ENCODE assay signal across 10 cellular contexts in the genomic region with DNA sequence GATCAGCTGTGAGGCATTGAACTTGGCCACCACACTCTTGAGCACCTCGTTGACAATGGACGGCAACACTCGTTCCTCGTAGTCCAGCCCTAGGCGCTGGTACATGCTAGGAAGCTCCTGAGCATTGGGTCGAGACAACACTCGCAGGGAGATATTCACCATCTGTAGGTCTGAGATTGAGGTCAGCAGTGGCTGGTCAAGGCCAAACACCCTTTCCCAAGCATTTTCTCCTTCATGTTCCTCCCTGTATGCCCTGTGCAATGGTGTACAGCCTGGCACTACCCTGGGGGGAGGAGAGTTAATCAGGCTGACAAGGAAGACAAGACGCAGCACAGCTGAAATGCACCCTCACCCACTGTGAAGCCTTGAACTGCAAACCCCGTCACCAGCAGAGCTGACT. TPM values are rescaled to one million over a fixed set of nuclear protein-coding genes. Genes with fewer than 3 reads are reported as not detected.
A peak's percentile ranks its signal among the peaks of the same experiment; 100 is the strongest.
DNase-seq lines count a peak whose midpoint lies in the region; ATAC-seq and TF ChIP-seq lines count a peak whose summit lies in the region.
"Had no signal": no experiment of that assay in that cellular context is flagged by ENCODE, and none has a peak within 500 bp of the region (broad histone marks: within the 10 kb centered on the region; RNA-seq: fewer than 3 reads in every experiment).

No MANE protein-coding gene starts in this region.

- H2AFZ ChIP-seq in GM23248, result no peak overlapping the region
- H2AFZ ChIP-seq in mesenchymal stem cell (ENCODE audit: low read depth, low read length), result no peak overlapping the region

- H3K79me2 ChIP-seq in GM23248 (ENCODE audit: insufficient read depth), result peaks cover 58% of the 10 kb centered on the region

- H3K4me2 ChIP-seq in GM23248 (ENCODE audit: unreplicated experiment) (no peak overlapping the region), mesenchymal stem cell (ENCODE audit: low read length, poor library complexity, severe bottlenecking) (no peak overlapping the region)

- no peak overlapping the region for H3K14ac ChIP-seq in mesenchymal stem cell (ENCODE audit: low read length in 2 of 2)

- H4K91ac ChIP-seq in mesenchymal stem cell (ENCODE audit: low read length), result no peak overlapping the region

- peaks cover 45% of the 10 kb centered on the region for H3F3A ChIP-seq in GM23248 (ENCODE audit: insufficient read depth)

- no peak overlapping the region for H2AK5ac ChIP-seq in mesenchymal stem cell (ENCODE audit: low read length, severe bottlenecking)

- ATAC-seq in activated CD8-positive, alpha-beta T cell treated with anti-CD3 and anti-CD28 coated beads, Interleukin-2, amount 10 ng/mL, durations not matched to agents 7 days and 5 days, result no peak
- ATAC-seq in HG03378 (IDR thresholded peaks at IDR 0.05; ENCODE audit: unreplicated experiment), result no peak

- in situ Hi-C loops in GM23248 (cut with MboI) (no loop called here), HAP-1 (cut with MboI; ENCODE audit: low sequenced_read_pairs) (no loop called here)

- H2BK5ac ChIP-seq in mesenchymal stem cell (ENCODE audit: low read depth, low read length, poor library complexity, severe bottlenecking), result no peak overlapping the region

- H2BK15ac ChIP-seq in mesenchymal stem cell (ENCODE audit: low read depth, poor library complexity, severe bottlenecking), result no peak overlapping the region

- no peak overlapping the region for H2BK12ac ChIP-seq in mesenchymal stem cell (ENCODE audit: low read length in 2 of 2)

- peaks cover 69% of the 10 kb centered on the region for H3K4me1 Mint-ChIP-seq in activated CD8-positive, alpha-beta T cell treated with anti-CD3 and anti-CD28 coated beads, Interleukin-2, amount 10 ng/mL, durations not matched to agents 7 days and 5 days (ENCODE audit: low read depth)

- no peak overlapping the region for H2BK120ac ChIP-seq in mesenchymal stem cell (ENCODE audit: low read depth, low read length)

- no TSS peak for BruUV-seq in A673 (replicated peaks; lab: Mats Ljungman, UMichigan)

- CTCF ChIA-PET in A673 (lab: Charles Lee), result interaction anchor here (0.6 kb wide), 1 partner anchor 350 kb away, joined by 3 read pairs; no protein-coding TSS in a partner anchor
- CTCF ChIA-PET in activated CD8-positive, alpha-beta T cell treated with anti-CD3 and anti-CD28 coated beads, Interleukin-2, amount 10 ng/mL, durations not matched to agents 7 days and 5 days (lab: Charles Lee), result interaction anchor here (1.0 to 2.5 kb wide), 11 partner anchors 9 to 99 kb away, joined by 3 to 45 read pairs (median 6); a partner anchor contains a TSS

- H3K36me3 Mint-ChIP-seq in activated CD8-positive, alpha-beta T cell treated with anti-CD3 and anti-CD28 coated beads, Interleukin-2, amount 10 ng/mL, durations not matched to agents 7 days and 5 days (ENCODE audit: low read depth), result peaks cover 63% of the 10 kb centered on the region

- H3K4me1 ChIP-seq in A673 (ENCODE audit: insufficient read depth, low read length, poor library complexity, severe bottlenecking) (peaks cover 40% of the 10 kb centered on the region), GM23248 (ENCODE audit: insufficient read depth) (peaks cover 20% of the 10 kb centered on the region), mesenchymal stem cell (ENCODE audit: control insufficient read depth, insufficient read depth, low read depth, low read length) (peaks cover 12% of the 10 kb centered on the region), HAP-1 (peaks cover 16% of the 10 kb centered on the region)

- TF ChIP-seq CTCF in A673 (conservative IDR thresholded peaks at IDR 0.05; ENCODE audit: low read depth, low read length), result no peak

- POLR2A ChIA-PET in A673 (lab: Charles Lee; ENCODE audit: low non-redundant PET), result no interaction called here
- POLR2A ChIA-PET in activated CD8-positive, alpha-beta T cell treated with anti-CD3 and anti-CD28 coated beads, Interleukin-2, amount 10 ng/mL, durations not matched to agents 7 days and 5 days (lab: Charles Lee), result interaction anchor here (0.7 to 4.5 kb wide), 8 partner anchors 9 to 50 kb away, joined by 3 to 84 read pairs (median 4); a partner anchor contains a TSS

- peak overlapping the region; percentile 100 for H3K27ac Mint-ChIP-seq in activated CD8-positive, alpha-beta T cell treated with anti-CD3 and anti-CD28 coated beads, Interleukin-2, amount 10 ng/mL, durations not matched to agents 7 days and 5 days

- peaks cover 16% of the 10 kb centered on the region for H3K79me1 ChIP-seq in mesenchymal stem cell (replicated peaks; ENCODE audit: low read length, poor library complexity, severe bottlenecking)

- intact Hi-C loops in A673 (cut with micrococcal nuclease; ENCODE audit: unreplicated experiment), result loop anchor here (10.0 kb wide), 1 partner anchor 204 kb away; a partner anchor contains a TSS

- H3K4me3 ChIP-seq in A673 (ENCODE audit: low read depth, low read length, poor library complexity, severe bottlenecking) (peak overlapping the region; percentile 72), GM23248 (peak overlapping the region; percentile 100; the same call in 1 of the 2 replicates), mesenchymal stem cell (ENCODE audit: insufficient read depth in 1 of 2, low read depth in 1 of 2, low read length in 2 of 2) (peak overlapping the region in 1 of 2 experiments; percentile 100), HAP-1 (no peak overlapping the region; the same call in 1 of the 2 replicates)

- H4K8ac ChIP-seq in mesenchymal stem cell (ENCODE audit: low read length), result no peak overlapping the region

- 86 to 92% methylated on average over 9 of the region's 9 CpGs for WGBS in GM23248 (ENCODE audit: low coverage in 1 of 2, low lambda C conversion rate in 2 of 2, missing lambda C conversion rate in 2 of 2), 2 experiments
- 96% methylated on average over 8 of the region's 9 CpGs for WGBS in mesenchymal stem cell

- no peaks in the 10 kb centered on the region for H3K9me3 ChIP-seq in A673 (ENCODE audit: low read depth, low read length, poor library complexity, severe bottlenecking)
- H3K9me3 ChIP-seq in GM23248 (ENCODE audit: low read depth), result no peaks in the 10 kb centered on the region
- H3K9me3 ChIP-seq in mesenchymal stem cell (ENCODE audit: control insufficient read depth, low read length), result no peaks in the 10 kb centered on the region
- no peaks in the 10 kb centered on the region for H3K9me3 ChIP-seq in HAP-1

- H3K27ac ChIP-seq in A673 (ENCODE audit: low read depth, low read length, poor library complexity, severe bottlenecking), result peak overlapping the region; percentile 92
- no peak overlapping the region for H3K27ac ChIP-seq in GM23248
- H3K27ac ChIP-seq in mesenchymal stem cell (ENCODE audit: low read length, poor library complexity, severe bottlenecking), result no peak overlapping the region

- H3K9me2 ChIP-seq in GM23248 (ENCODE audit: insufficient read depth), result no peaks in the 10 kb centered on the region

- H3K23ac ChIP-seq in mesenchymal stem cell (ENCODE audit: low read length in 2 of 2), result no peak overlapping the region

- H3K4ac ChIP-seq in mesenchymal stem cell (ENCODE audit: low read depth in 1 of 2, low read length in 2 of 2), result no peak overlapping the region

- no peak overlapping the region for H3K18ac ChIP-seq in mesenchymal stem cell (ENCODE audit: low read depth in 1 of 2, low read length in 2 of 2)

- H3K27me3 ChIP-seq in A673 (replicated peaks; ENCODE audit: insufficient read depth, low read depth, low read length, poor library complexity), result no peaks in the 10 kb centered on the region
- no peaks in the 10 kb centered on the region for H3K27me3 ChIP-seq in GM23248 (replicated peaks; ENCODE audit: insufficient read depth)
- H3K27me3 ChIP-seq in mesenchymal stem cell (ENCODE audit: control insufficient read depth in 1 of 2, insufficient read depth in 1 of 2, low read length in 2 of 2), result no peaks in the 10 kb centered on the region
- no peaks in the 10 kb centered on the region for H3K27me3 ChIP-seq in HAP-1 (ENCODE audit: low read depth)

- H4K20me1 ChIP-seq in GM23248 (ENCODE audit: insufficient read depth), result no peaks in the 10 kb centered on the region

- H3K36me3 ChIP-seq in A673 (ENCODE audit: insufficient read depth, low read length, poor library complexity, severe bottlenecking) (peaks cover 57% of the 10 kb centered on the region), GM23248 (ENCODE audit: low read depth) (peaks cover 30% of the 10 kb centered on the region), mesenchymal stem cell (ENCODE audit: control insufficient read depth in 1 of 2, insufficient read depth in 2 of 2, low read depth in 1 of 2, low read length in 2 of 2) (peaks cover 45 to 54% of the 10 kb centered on the region in 2 experiments), HAP-1 (replicated peaks) (peaks cover 65% of the 10 kb centered on the region)

- H3K27me3 Mint-ChIP-seq in activated CD8-positive, alpha-beta T cell treated with anti-CD3 and anti-CD28 coated beads, Interleukin-2, amount 10 ng/mL, durations not matched to agents 7 days and 5 days (ENCODE audit: low read depth), result no peaks in the 10 kb centered on the region

- H3K9me3 Mint-ChIP-seq in activated CD8-positive, alpha-beta T cell treated with anti-CD3 and anti-CD28 coated beads, Interleukin-2, amount 10 ng/mL, durations not matched to agents 7 days and 5 days (ENCODE audit: insufficient read depth), result no peaks in the 10 kb centered on the region

- DNase-seq in A673 (ENCODE audit: low spot score) (no peak), GM23248 (no peak), mesenchymal stem cell (no peak), HAP-1 (ENCODE audit: low spot score in 2 of 2) (no peak), cerebellar cortex (ENCODE audit: low spot score) (no peak)
- DNase-seq in activated CD8-positive, alpha-beta T cell treated with anti-CD3 and anti-CD28 coated beads, Interleukin-2, amount 10 ng/mL, durations not matched to agents 7 days and 5 days, result no peak
- DNase-seq in NK-92 treated with Interleukin-12 subunit alpha and Interleukin-12 subunit beta, amount 100 ng/mL, for 24 hours (lab: John Stamatoyannopoulos, UW), result no peak

- H3K9ac ChIP-seq in GM23248, result peak overlapping the region; percentile 98; the same call in 1 of the 2 replicates
- H3K9ac ChIP-seq in mesenchymal stem cell (ENCODE audit: low read length), result peak overlapping the region; percentile 100

- H3K4me3 Mint-ChIP-seq in activated CD8-positive, alpha-beta T cell treated with anti-CD3 and anti-CD28 coated beads, Interleukin-2, amount 10 ng/mL, durations not matched to agents 7 days and 5 days, result peak overlapping the region; percentile 100

RNA-seq across cellular contexts. Expression of a gene that starts 2.0 kb away (rescaled TPM):
- 340 and 351 TPM in 2 replicates for total RNA-seq in A673 (2021)
- total RNA-seq in GM23248 (2014; rRNA removed; shearing (Covaris generic)), result 212 and 221 TPM in 2 replicates
- polyA plus RNA-seq in GM23248 (2016; fragmentation: Nextera tagmentation; extraction: Ambion mirVana), result 130 and 137 TPM in 2 replicates
- total RNA-seq in activated CD8-positive, alpha-beta T cell treated with anti-CD3 and anti-CD28 coated beads, Interleukin-2, amount 10 ng/mL, durations not matched to agents 7 days and 5 days, result 100 to 1,000 TPM; 226 to 236 TPM
- 253 TPM for polyA plus RNA-seq in mesenchymal stem cell (2013, experiment 1 of 2)
- polyA plus RNA-seq in mesenchymal stem cell (2013, experiment 2 of 2), result 265 TPM

RNA-seq across cellular contexts. Expression of a gene that starts 2.3 kb away (rescaled TPM):
- total RNA-seq in A673 (2021), result 83.0 and 92.3 TPM in 2 replicates
- 25.9 and 39.2 TPM in 2 replicates for total RNA-seq in GM23248 (2014; rRNA removed; shearing (Covaris generic))
- 68.6 and 72.1 TPM in 2 replicates for polyA plus RNA-seq in GM23248 (2016; fragmentation: Nextera tagmentation; extraction: Ambion mirVana)
- total RNA-seq in activated CD8-positive, alpha-beta T cell treated with anti-CD3 and anti-CD28 coated beads, Interleukin-2, amount 10 ng/mL, durations not matched to agents 7 days and 5 days, result 10 to 100 TPM; 54.9 to 58.7 TPM
- 30.6 TPM for polyA plus RNA-seq in mesenchymal stem cell (2013, experiment 1 of 2)
- polyA plus RNA-seq in mesenchymal stem cell (2013, experiment 2 of 2), result 32.3 TPM

RNA-seq across cellular contexts. Expression of a gene that starts 17.3 kb away (rescaled TPM):
- total RNA-seq in A673 (2021), result 2.3 and 3.3 TPM in 2 replicates
- total RNA-seq in GM23248 (2014; rRNA removed; shearing (Covaris generic)), result not detected in 2 replicates
- 0.21 and 0.35 TPM in 2 replicates for polyA plus RNA-seq in GM23248 (2016; fragmentation: Nextera tagmentation; extraction: Ambion mirVana)
- 100 to 1,000 TPM; 354 to 397 TPM for total RNA-seq in activated CD8-positive, alpha-beta T cell treated with anti-CD3 and anti-CD28 coated beads, Interleukin-2, amount 10 ng/mL, durations not matched to agents 7 days and 5 days
- 0.73 TPM for polyA plus RNA-seq in mesenchymal stem cell (2013, experiment 1 of 2)
- 1.2 TPM for polyA plus RNA-seq in mesenchymal stem cell (2013, experiment 2 of 2)
- total RNA-seq: fibroblast of villous mesenchyme had no signal

RNA-seq across cellular contexts. Expression of a gene that starts 24.6 kb away (rescaled TPM):
- total RNA-seq in A673 (2021), result 226 and 260 TPM in 2 replicates
- total RNA-seq in GM23248 (2014; rRNA removed; shearing (Covaris generic)), result 261 and 264 TPM in 2 replicates
- polyA plus RNA-seq in GM23248 (2016; fragmentation: Nextera tagmentation; extraction: Ambion mirVana), result 247 and 257 TPM in 2 replicates
- total RNA-seq in activated CD8-positive, alpha-beta T cell treated with anti-CD3 and anti-CD28 coated beads, Interleukin-2, amount 10 ng/mL, durations not matched to agents 7 days and 5 days, result 100 to 1,000 TPM; 184 to 185 TPM
- polyA plus RNA-seq in mesenchymal stem cell (2013, experiment 1 of 2), result 186 TPM
- 188 TPM for polyA plus RNA-seq in mesenchymal stem cell (2013, experiment 2 of 2)

RNA-seq across cellular contexts. Expression of a gene that starts 24.8 kb away (rescaled TPM):
- total RNA-seq in A673 (2021), result not detected in 2 replicates
- not detected in 2 replicates for total RNA-seq in GM23248 (2014; rRNA removed; shearing (Covaris generic))
- not detected in 2 replicates for polyA plus RNA-seq in GM23248 (2016; fragmentation: Nextera tagmentation; extraction: Ambion mirVana)
- not detected for total RNA-seq in activated CD8-positive, alpha-beta T cell treated with anti-CD3 and anti-CD28 coated beads, Interleukin-2, amount 10 ng/mL, durations not matched to agents 7 days and 5 days
- polyA plus RNA-seq in mesenchymal stem cell (2013, experiment 1 of 2), result not detected
- polyA plus RNA-seq in mesenchymal stem cell (2013, experiment 2 of 2), result not detected
- total RNA-seq: fibroblast of villous mesenchyme had no signal
- polyA plus RNA-seq: adipose tissue had no signal

Comparison
In these comparisons a context has a peak if more than half of its experiments do, and no peak if none do; other contexts are left out.
1. RNA of a gene that starts 17.3 kb away (total RNA-seq): 354 to 397 TPM in activated CD8-positive, alpha-beta T cell treated with anti-CD3 and anti-CD28 coated beads, Interleukin-2, amount 10 ng/mL, durations not matched to agents 7 days and 5 days; 2.3 to 3.3 TPM in A673 and not detected in GM23248; every median in the first group is over 10 times any median in the second.